8 cellular contexts compared by ENCODE assay signal in genomic region chr3:197949767-197950660, GRCh38. TPM values are rescaled to one million over a fixed set of nuclear protein-coding genes. Genes with fewer than 3 reads are reported as not detected.
DNase-seq lines count a peak whose midpoint lies in the region; ATAC-seq, FAIRE-seq and TF ChIP-seq lines count a peak whose summit lies in the region.

RPL35A (plus strand) TSS chr3:197950190; CDS start chr3:197950968, 778 bp downstream.

- TF ChIP-seq CTCF in D721Med (IDR thresholded peaks at IDR 0.05; ENCODE audit: insufficient read depth, missing control alignments) (no peak), OCI-LY7 (conservative IDR thresholded peaks at IDR 0.05; ENCODE audit: low read length) (no peak)

- H3K36me3 ChIP-seq in OCI-LY7 (ENCODE audit: insufficient read depth, low read length): peaks cover 48% of the 10 kb centered on the region

- intact Hi-C loops in OCI-LY7 (cut with micrococcal nuclease; ENCODE audit: unreplicated experiment): loop anchor here (2.0 kb wide), 1 partner anchor 351 kb away; no protein-coding TSS in a partner anchor

- POLR2A ChIA-PET in OCI-LY7 (lab: Charles Lee): interaction anchor here (0.5 to 1.3 kb wide), 6 partner anchors 9 to 479 kb away, joined by 3 to 4 read pairs (median 3); no protein-coding TSS in a partner anchor

- peaks cover 49% of the 10 kb centered on the region for H3K79me2 ChIP-seq in OCI-LY7 (ENCODE audit: insufficient read depth, low read depth, low read length)

- BruUV-seq in OCI-LY7 (replicated peaks; lab: Mats Ljungman, UMichigan): TSS peak; percentile 79

- H3K27ac ChIP-seq in OCI-LY7 (ENCODE audit: low read depth, low read length, poor library complexity, severe bottlenecking): peak within 1 kb of the TSS; percentile 57

- peaks cover 39% of the 10 kb centered on the region for H3K4me1 ChIP-seq in OCI-LY7 (ENCODE audit: insufficient read depth, low read length, poor library complexity, severe bottlenecking)

- H4K20me1 ChIP-seq in OCI-LY7 (ENCODE audit: insufficient read depth, low read length): peaks cover 30% of the 10 kb centered on the region

- CTCF ChIA-PET in OCI-LY7 (lab: Charles Lee; ENCODE audit: unreplicated experiment): interaction anchor here (0.5 kb wide), 1 partner anchor 381 kb away, joined by 3 read pairs; no protein-coding TSS in a partner anchor

- H3K9me2 ChIP-seq in OCI-LY7 (ENCODE audit: insufficient read depth, low read length): no peaks in the 10 kb centered on the region

- DNase-seq in D721Med (ENCODE audit: insufficient read length, low spot score) (peak; percentile 46), HuH-7.5 (ENCODE audit: low spot score) (peak; percentile 61), OCI-LY7 (ENCODE audit: low spot score) (peak; percentile 96), activated T-cell treated with anti-CD3 and anti-CD28 coated beads for 1 hour (ENCODE audit: low read depth) (peak; percentile 76), epidermal melanocyte (ENCODE audit: insufficient read length, low spot score) (peak; percentile 79), middle frontal gyrus (ENCODE audit: extremely low spot score, low spot score) (peak; percentile 83)
- peak; percentile 67 to 69 for DNase-seq in stimulated activated CD8-positive, alpha-beta memory T cell treated with anti-CD3 and anti-CD28 coated beads, Interleukin-2, amount 100 ng/mL, for 48 hours (ENCODE audit: low read depth in 2 of 2)

- H3K4me2 ChIP-seq in OCI-LY7 (ENCODE audit: low read length): peak within 1 kb of the TSS; percentile 77

- H3K4me3 ChIP-seq in OCI-LY7 (ENCODE audit: low read depth, low read length, poor library complexity, severe bottlenecking): peak within 1 kb of the TSS; percentile 84

- peak; percentile 87 for ATAC-seq in GM21526 (IDR thresholded peaks at IDR 0.05; ENCODE audit: low FRiP score, unreplicated experiment)

- peak within 1 kb of the TSS; percentile 75 for H2AFZ ChIP-seq in OCI-LY7 (ENCODE audit: low read length)

- FAIRE-seq in D721Med (lab: Jason Lieb, UNC): no peak

- no peaks in the 10 kb centered on the region for H3K9me3 ChIP-seq in OCI-LY7 (ENCODE audit: low read length)

RNA-seq across cellular contexts. Expression of gene RPL35A, which starts in this region (rescaled TPM):
- total RNA-seq in OCI-LY7 (2014; rRNA removed; shearing (Covaris generic)): 846 and 968 TPM in 2 replicates
- 1,146 and 1,184 TPM in 2 replicates for total RNA-seq in OCI-LY7 (2022)

Comparison
In these comparisons a context has a peak if more than half of its experiments do, and no peak if none do; other contexts are left out.
1. Peak in every context shown above with its lines: DNase-seq, ATAC-seq, H3K4me3 ChIP-seq and H3K27ac ChIP-seq.
2. DNase-seq: peak in every context shown above with its lines; median percentile 96 in OCI-LY7; 83 in middle frontal gyrus; 79 in epidermal melanocyte; 76 in activated T-cell treated with anti-CD3 and anti-CD28 coated beads for 1 hour; 68 in stimulated activated CD8-positive, alpha-beta memory T cell treated with anti-CD3 and anti-CD28 coated beads, Interleukin-2, amount 100 ng/mL, for 48 hours; 61 in HuH-7.5; 46 in D721Med.